ENCODE assay signal across 8 cellular contexts in the genomic region with DNA sequence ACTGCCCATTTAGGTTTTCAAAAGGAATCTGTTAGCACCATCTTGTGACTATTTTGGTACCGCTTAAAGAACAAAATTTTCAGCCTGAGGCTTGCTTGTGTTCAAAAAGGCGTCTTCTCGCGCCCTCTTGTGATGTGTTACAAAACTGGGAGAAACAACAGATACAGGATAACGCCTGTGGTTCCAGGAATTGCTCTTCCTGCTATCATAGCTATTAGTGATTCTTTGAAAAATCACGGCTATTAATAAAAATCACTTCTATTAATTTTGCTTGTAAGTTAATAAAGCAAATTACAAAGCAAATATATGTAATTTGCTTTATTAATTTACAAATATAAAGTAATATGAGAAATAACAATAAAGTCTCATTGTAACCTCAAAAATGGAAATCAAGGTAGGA.
DNase-seq lines count a peak whose midpoint lies in the region; ATAC-seq, FAIRE-seq and TF ChIP-seq lines count a peak whose summit lies in the region.

No MANE protein-coding gene starts in this region.

- H3K23ac ChIP-seq in mesendoderm (ENCODE audit: low read length) = no peak overlapping the region

- H3K79me2 ChIP-seq in MM.1S (ENCODE audit: low read length) = no peaks in the 10 kb centered on the region
- no peaks in the 10 kb centered on the region for H3K79me2 ChIP-seq in endothelial cell of umbilical vein (ENCODE audit: control insufficient read depth, insufficient read depth, low read length)
- no peaks in the 10 kb centered on the region for H3K79me2 ChIP-seq in mesendoderm (ENCODE audit: control insufficient read depth, insufficient read depth, low read length)

- H3K27me3 ChIP-seq in MM.1S (replicated peaks; ENCODE audit: insufficient read depth, low read length) (no peaks in the 10 kb centered on the region), endothelial cell of umbilical vein (ENCODE audit: control insufficient read depth in 2 of 2, insufficient read depth in 2 of 2, low read length in 2 of 2) (peaks cover 4 to 5% of the 10 kb centered on the region in 2 experiments), mesendoderm (ENCODE audit: insufficient read depth, low read length, poor library complexity) (no peaks in the 10 kb centered on the region)

- intact Hi-C loops in endothelial cell of umbilical vein (cut with micrococcal nuclease) = loop anchor here (1.0 to 5.0 kb wide), 9 partner anchors 127 to 489 kb away; partner anchors contain the start of gene GCLM

- H3K4me3 ChIP-seq in MM.1S (ENCODE audit: low read length) (no peak overlapping the region), endothelial cell of umbilical vein (replicated peaks in 1 of 3; ENCODE audit: insufficient read depth in 1 of 3, low read depth in 1 of 3, low read length in 3 of 3) (no peak overlapping the region), mesendoderm (ENCODE audit: low read length) (no peak overlapping the region)

- no peak overlapping the region for H4K5ac ChIP-seq in mesendoderm (ENCODE audit: low read length)

- no peaks in the 10 kb centered on the region for H3K9me3 ChIP-seq in MM.1S (replicated peaks; ENCODE audit: insufficient read depth, low read length)
- H3K9me3 ChIP-seq in endothelial cell of umbilical vein (replicated peaks; ENCODE audit: control insufficient read depth, insufficient read depth, low read length) = no peaks in the 10 kb centered on the region

- H4K8ac ChIP-seq in mesendoderm (ENCODE audit: low read depth, low read length) = no peak overlapping the region

- no peaks in the 10 kb centered on the region for H3K4me1 ChIP-seq in MM.1S (ENCODE audit: low read length)
- H3K4me1 ChIP-seq in endothelial cell of umbilical vein (ENCODE audit: control insufficient read depth, extremely low read depth, insufficient read depth, low read length) = peaks cover 5% of the 10 kb centered on the region
- peaks cover 2% of the 10 kb centered on the region for H3K4me1 ChIP-seq in mesendoderm (ENCODE audit: control insufficient read depth, low read depth, low read length)

- no peak overlapping the region for H2BK15ac ChIP-seq in mesendoderm (replicated peaks; ENCODE audit: low read depth)

- H3K36me3 ChIP-seq in MM.1S (replicated peaks; ENCODE audit: insufficient read depth, low read length) = no peaks in the 10 kb centered on the region
- H3K36me3 ChIP-seq in endothelial cell of umbilical vein (ENCODE audit: control insufficient read depth in 2 of 2, extremely low read depth in 1 of 2, insufficient read depth in 2 of 2, low read length in 2 of 2) = no peaks in the 10 kb centered on the region
- H3K36me3 ChIP-seq in mesendoderm (ENCODE audit: control insufficient read depth, insufficient read depth, low read length) = no peaks in the 10 kb centered on the region

- no peaks in the 10 kb centered on the region for H3K9me1 ChIP-seq in endothelial cell of umbilical vein (replicated peaks; ENCODE audit: control insufficient read depth, extremely low read depth, insufficient read depth, low read length)

- CTCF ChIA-PET in endothelial cell of umbilical vein (lab: Charles Lee) = interaction anchor here (0.6 to 22.3 kb wide), 94 partner anchors 9 to 1031 kb away, joined by 3 to 1439 read pairs (median 6); partner anchors contain the start of genes ARHGAP29, DNTTIP2 and GCLM

- no peaks in the 10 kb centered on the region for H3K79me1 ChIP-seq in mesendoderm (ENCODE audit: low read length)

- no peak overlapping the region for H2AK5ac ChIP-seq in mesendoderm (ENCODE audit: low read length)

- POLR2A ChIA-PET in endothelial cell of umbilical vein (lab: Charles Lee) = interaction anchor here (0.8 to 1.7 kb wide), 7 partner anchors 88 to 313 kb away, joined by 3 to 6 read pairs (median 4); partner anchors contain the start of gene ARHGAP29

- no peaks in the 10 kb centered on the region for H3K9me2 ChIP-seq in MM.1S (replicated peaks; ENCODE audit: insufficient read depth, low read length)

- no peak overlapping the region for H3K56ac ChIP-seq in mesendoderm (ENCODE audit: low read length)

- FAIRE-seq in GM12891 (lab: Jason Lieb, UNC) = peak; percentile 20
- FAIRE-seq in endothelial cell of umbilical vein (lab: Jason Lieb, UNC) = peak; percentile 88

- DNase-seq in AML-193 (lab: John Stamatoyannopoulos, UW) (peak; percentile 62 to 66), GM12891 (ENCODE audit: insufficient read length, low spot score) (no peak), MM.1S (peak; percentile 57), SHP77 treated with DMSO at 0.1 percent for 48 hours (lab: John Stamatoyannopoulos, UW) (peak; percentile 78), endothelial cell of umbilical vein (ENCODE audit: low read depth, low spot score) (peak; percentile 94), mesendoderm (peak; percentile 93)

- no peak overlapping the region for H3K4ac ChIP-seq in mesendoderm (ENCODE audit: low read depth, low read length)

- no peak overlapping the region for H3K4me2 ChIP-seq in MM.1S (ENCODE audit: low read depth, low read length)
- H3K4me2 ChIP-seq in endothelial cell of umbilical vein (ENCODE audit: insufficient read depth, low read length) = no peak overlapping the region
- no peak overlapping the region for H3K4me2 ChIP-seq in mesendoderm (ENCODE audit: low read length)

- BruUV-seq in endothelial cell of umbilical vein (replicated peaks; lab: Mats Ljungman, UMichigan) = no TSS peak

- no peaks in the 10 kb centered on the region for H4K20me1 ChIP-seq in MM.1S (ENCODE audit: insufficient read depth, low read length)
- no peaks in the 10 kb centered on the region for H4K20me1 ChIP-seq in endothelial cell of umbilical vein (replicated peaks; ENCODE audit: control insufficient read depth, extremely low read depth, insufficient read depth, low read length)

- H3K9ac ChIP-seq in MM.1S (ENCODE audit: low read length) = no peak overlapping the region
- H3K9ac ChIP-seq in endothelial cell of umbilical vein (replicated peaks; ENCODE audit: extremely low read depth, insufficient read depth, low read length) = peak overlapping the region; percentile 1
- no peak overlapping the region for H3K9ac ChIP-seq in mesendoderm (ENCODE audit: low read length)

- no peak overlapping the region for H2AFZ ChIP-seq in MM.1S (ENCODE audit: low read length)
- H2AFZ ChIP-seq in endothelial cell of umbilical vein (ENCODE audit: low read depth, low read length) = peak overlapping the region; percentile 68

- H3K27ac ChIP-seq in MM.1S (ENCODE audit: low read length) (no peak overlapping the region), endothelial cell of umbilical vein (ENCODE audit: insufficient read depth, low read depth, low read length) (no peak overlapping the region), mesendoderm (ENCODE audit: low read depth, low read length) (no peak overlapping the region)

- H3K18ac ChIP-seq in mesendoderm (ENCODE audit: low read length) = no peak overlapping the region

- ATAC-seq in HG03108 (IDR thresholded peaks at IDR 0.05; ENCODE audit: unreplicated experiment) = no peak
- no peak for ATAC-seq in HG02973 (IDR thresholded peaks at IDR 0.05; ENCODE audit: unreplicated experiment)

- TF ChIP-seq CTCF in MM.1S (IDR thresholded peaks at IDR 0.05; ENCODE audit: low read length) = peak; percentile 55
- TF ChIP-seq CTCF in endothelial cell of umbilical vein (IDR thresholded peaks at IDR 0.05; ENCODE audit: extremely low read depth in 1 of 2, insufficient read depth in 1 of 2, low read depth in 1 of 2, low read length in 2 of 2) = peak; percentile 73 to 89

- dilution Hi-C loops in endothelial cell of umbilical vein (cut with MboI; ENCODE audit: extremely low pct_ligation_motif_present, low sequenced_read_pairs) = no loop called here

- H3F3A ChIP-seq in MM.1S (ENCODE audit: insufficient read depth, low read length) = no peaks in the 10 kb centered on the region

- no peak overlapping the region for H2BK5ac ChIP-seq in mesendoderm (ENCODE audit: low read length)

- no peak for TF ChIP-seq POLR2A in GM12891 (IDR thresholded peaks at IDR 0.05; ENCODE audit: low read depth, low read length)
- TF ChIP-seq POLR2A in endothelial cell of umbilical vein (IDR thresholded peaks at IDR 0.05; ENCODE audit: low read depth, low read length) = no peak

- H2BK120ac ChIP-seq in mesendoderm (ENCODE audit: low read depth, low read length) = no peak overlapping the region

- WGBS in mesendoderm (ENCODE audit: extremely low coverage, insufficient coverage, low lambda C conversion rate) = no CpG with 5 or more reads among the region's 6 CpGs

TF ChIP-seq in GM12891, 5 proteins besides CTCF, POLR2A, EP300 and RAD21:
- TF ChIP-seq POLR2AphosphoS5 (IDR thresholded peaks at IDR 0.05; ENCODE audit: low read depth, low read length) (no peak), TAF1 (IDR thresholded peaks at IDR 0.05; ENCODE audit: low read depth, low read length) (no peak), POU2F2 (IDR thresholded peaks at IDR 0.05; ENCODE audit: low read depth, low read length) (no peak), SPI1 (IDR thresholded peaks at IDR 0.05; ENCODE audit: low read depth, low read length) (no peak), PAX5 (IDR thresholded peaks at IDR 0.05; ENCODE audit: insufficient read depth, low read length, severe bottlenecking) (no peak)

TF ChIP-seq in endothelial cell of umbilical vein, 7 proteins besides CTCF, POLR2A, EP300 and RAD21:
- TF ChIP-seq JUN (IDR thresholded peaks at IDR 0.05; ENCODE audit: borderline replicate concordance, insufficient read depth, insufficient read length, low read depth) (no peak), GATA2 (IDR thresholded peaks at IDR 0.05; ENCODE audit: insufficient read depth, insufficient read length, low read depth, low read length) (no peak), FOS (IDR thresholded peaks at IDR 0.05; ENCODE audit: borderline replicate concordance, insufficient read depth, low read length) (no peak), MYC (IDR thresholded peaks at IDR 0.05; ENCODE audit: low read depth, low read length) (no peak), MAX (IDR thresholded peaks at IDR 0.05; ENCODE audit: insufficient read depth, insufficient read length) (no peak), EZH2 (IDR thresholded peaks at IDR 0.05; ENCODE audit: borderline replicate concordance, low read depth, low read length, severe bottlenecking) (no peak), POLR2AphosphoS5 (IDR thresholded peaks at IDR 0.05; ENCODE audit: insufficient read depth, low read depth, low read length) (no peak)
TF ChIP-seq in endothelial cell of umbilical vein: peak in this region for 0.
